ENCODE assay signal across 27 cellular contexts in the genomic region with DNA sequence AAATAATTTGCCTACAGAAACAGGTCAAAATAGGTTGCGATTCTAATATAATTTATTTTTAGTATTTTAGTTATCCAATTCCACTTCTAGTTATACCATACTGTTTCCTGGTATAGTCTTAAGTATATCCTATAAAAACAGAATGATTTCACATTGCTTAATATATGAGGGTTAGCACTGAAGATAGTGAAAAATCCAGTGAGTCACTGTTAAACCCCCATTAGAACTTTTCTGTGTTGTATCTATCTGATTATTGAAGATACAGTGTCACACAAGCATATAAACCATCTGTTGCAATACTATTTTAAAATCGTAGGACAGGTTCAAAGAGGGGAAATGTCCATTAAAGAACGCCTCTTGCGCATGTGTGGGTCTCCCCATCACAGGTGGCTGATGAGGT.
A peak's percentile ranks its signal among the peaks of the same experiment; 100 is the strongest.
DNase-seq lines count a peak whose midpoint lies in the region; ATAC-seq and TF ChIP-seq lines count a peak whose summit lies in the region.
"Had no signal": no experiment of that assay in that cellular context is flagged by ENCODE, and none has a peak within 500 bp of the region (broad histone marks: within the 10 kb centered on the region; RNA-seq: fewer than 3 reads in every experiment).

No MANE protein-coding gene starts in this region.

- TF ChIP-seq POLR2A in sigmoid colon (IDR thresholded peaks at IDR 0.05) = no peak

- H3K4me1 ChIP-seq in Caco-2 (peaks cover 100% of the 10 kb centered on the region), sigmoid colon (peaks cover 0 to 98% (median 87%) of the 10 kb centered on the region in 4 donors)

- peaks cover 97% of the 10 kb centered on the region for H3K36me3 Mint-ChIP-seq in Caco-2 (ENCODE audit: insufficient read depth, unreplicated experiment)
- 0 out of 2 replicates have a peak, but pooled peaks cover 3% of the 10 kb centered on the region for H3K36me3 Mint-ChIP-seq in WTC11
- H3K36me3 Mint-ChIP-seq in activated T-cell treated with anti-CD3 and anti-CD28 coated beads, Interleukin-2, amount 50 U/mL, for 72 hours (ENCODE audit: insufficient read depth in 2 of 2) = no peaks in the 10 kb centered on the region
- H3K36me3 Mint-ChIP-seq: activated naive CD4-positive, alpha-beta T cell treated with anti-CD3 and anti-CD28 coated beads, Interleukin-2, amount 10 ng/mL, durations not matched to agents 7 days and 5 days had no signal

- H3K9me3 Mint-ChIP-seq in Caco-2 (ENCODE audit: unreplicated experiment) (no peaks in the 10 kb centered on the region), WTC11 (no peaks in the 10 kb centered on the region)
- H3K9me3 Mint-ChIP-seq in activated T-cell treated with anti-CD3 and anti-CD28 coated beads, Interleukin-2, amount 50 U/mL, for 72 hours = no peaks in the 10 kb centered on the region
- H3K9me3 Mint-ChIP-seq: activated naive CD4-positive, alpha-beta T cell treated with anti-CD3 and anti-CD28 coated beads, Interleukin-2, amount 10 ng/mL, durations not matched to agents 7 days and 5 days; immature natural killer cell; nephron progenitor cell had no signal

- H3K27me3 ChIP-seq in Caco-2 (replicated peaks; ENCODE audit: control insufficient read depth, insufficient read depth, low read length) (no peaks in the 10 kb centered on the region), sigmoid colon (no peaks in the 10 kb centered on the region)
- H3K27me3 ChIP-seq: BLaER1, vagina had no signal

- no peaks in the 10 kb centered on the region for H3K27me3 Mint-ChIP-seq in Caco-2 (ENCODE audit: insufficient read depth, unreplicated experiment)
- no peaks in the 10 kb centered on the region for H3K27me3 Mint-ChIP-seq in WTC11 (ENCODE audit: low read depth)
- H3K27me3 Mint-ChIP-seq in activated T-cell treated with anti-CD3 and anti-CD28 coated beads, Interleukin-2, amount 50 U/mL, for 72 hours (ENCODE audit: low read depth) = no peaks in the 10 kb centered on the region
- H3K27me3 Mint-ChIP-seq: activated naive CD4-positive, alpha-beta T cell treated with anti-CD3 and anti-CD28 coated beads, Interleukin-2, amount 10 ng/mL, durations not matched to agents 7 days and 5 days had no signal

- H3K27ac Mint-ChIP-seq in Caco-2 (ENCODE audit: unreplicated experiment) (peak overlapping the region; percentile 91), WTC11 (peak overlapping the region; percentile 15; the same call in 1 of the 2 replicates)
- no peak overlapping the region for H3K27ac Mint-ChIP-seq in activated T-cell treated with anti-CD3 and anti-CD28 coated beads, Interleukin-2, amount 50 U/mL, for 72 hours
- H3K27ac Mint-ChIP-seq: activated CD8-positive, alpha-beta memory T cell treated with anti-CD3 and anti-CD28 coated beads, Interleukin-2, amount 10 ng/mL, durations not matched to agents 7 days and 5 days; activated naive CD4-positive, alpha-beta T cell treated with anti-CD3 and anti-CD28 coated beads, Interleukin-2, amount 10 ng/mL, durations not matched to agents 7 days and 5 days; immature natural killer cell; nephron progenitor cell had no signal

- H3K9me3 ChIP-seq in Caco-2 = no peaks in the 10 kb centered on the region
- H3K9me3 ChIP-seq in sigmoid colon = no peaks in the 10 kb centered on the region
- H3K9me3 ChIP-seq: HAP-1, vagina had no signal

- H3K36me3 ChIP-seq in Caco-2 (ENCODE audit: control insufficient read depth, insufficient read depth, low read length) (no peaks in the 10 kb centered on the region; the same call in 1 of the 2 replicates), sigmoid colon (no peaks in the 10 kb centered on the region)
- H3K36me3 ChIP-seq: HAP-1 had no signal

- no peak for DNase-seq in Caco-2
- DNase-seq in WTC11 (ENCODE audit: low spot score) = no peak
- DNase-seq in fibroblast of villous mesenchyme (ENCODE audit: low read depth) = peak; percentile 63
- DNase-seq in sigmoid colon = no peak
- DNase-seq in activated T-cell treated with anti-CD3 and anti-CD28 coated beads, Interleukin-2, amount 50 U/mL, for 72 hours = no peak
- no peak for DNase-seq in retina
- DNase-seq in NCI-H1694 treated with DMSO at 0.1 percent for 48 hours (lab: John Stamatoyannopoulos, UW) = no peak
- DNase-seq in NCI-H2107 treated with DMSO at 0.1 percent for 48 hours (lab: John Stamatoyannopoulos, UW; ENCODE audit: unreplicated experiment) = no peak
- DNase-seq: activated CD4-positive, alpha-beta T cell treated with anti-CD3 and anti-CD28 coated beads, Interleukin-2, amount 50 U/mL, for 1 hour; activated CD8-positive, alpha-beta memory T cell treated with anti-CD3 and anti-CD28 coated beads, Interleukin-2, amount 10 ng/mL, durations not matched to agents 7 days and 5 days; activated naive CD4-positive, alpha-beta T cell treated with anti-CD3 and anti-CD28 coated beads, Interleukin-2, amount 10 ng/mL, durations not matched to agents 7 days and 5 days; aorta; central memory CD4-positive, alpha-beta T cell; foreskin melanocyte; immature natural killer cell; NCI-H1105 treated with DMSO at 0.1 percent for 48 hours; NCI-H2081; NCI-H446; nephron progenitor cell; stimulated activated CD4-positive, alpha-beta T cell treated with anti-CD3 and anti-CD28 coated beads, Interleukin-1b, Interleukin-23, amount 100 ng/mL, for 48 hours; T1000 had no signal

- no peak for TF ChIP-seq EP300 in sigmoid colon (IDR thresholded peaks at IDR 0.05)

- no peak overlapping the region for H3K4me3 Mint-ChIP-seq in Caco-2 (ENCODE audit: unreplicated experiment)
- H3K4me3 Mint-ChIP-seq in WTC11 = no peak overlapping the region
- no peak overlapping the region for H3K4me3 Mint-ChIP-seq in activated T-cell treated with anti-CD3 and anti-CD28 coated beads, Interleukin-2, amount 50 U/mL, for 72 hours
- H3K4me3 Mint-ChIP-seq: activated CD8-positive, alpha-beta memory T cell treated with anti-CD3 and anti-CD28 coated beads, Interleukin-2, amount 10 ng/mL, durations not matched to agents 7 days and 5 days; activated naive CD4-positive, alpha-beta T cell treated with anti-CD3 and anti-CD28 coated beads, Interleukin-2, amount 10 ng/mL, durations not matched to agents 7 days and 5 days; immature natural killer cell; nephron progenitor cell had no signal

- H3K4me3 ChIP-seq in Caco-2 (ENCODE audit: low read depth, low read length) = no peak overlapping the region
- H3K4me3 ChIP-seq in fibroblast of villous mesenchyme (ENCODE audit: low read depth, low read length) = no peak overlapping the region
- no peak overlapping the region for H3K4me3 ChIP-seq in sigmoid colon
- H3K4me3 ChIP-seq: BLaER1, HAP-1, vagina had no signal

- TF ChIP-seq CTCF in Caco-2 (IDR thresholded peaks at IDR 0.05; ENCODE audit: insufficient read depth in 1 of 2, low read depth in 1 of 2, low read length in 1 of 2, severe bottlenecking in 1 of 2, unreplicated experiment in 1 of 2) (no peak), WTC11 (IDR thresholded peaks at IDR 0.05) (no peak), fibroblast of villous mesenchyme (IDR thresholded peaks at IDR 0.05; ENCODE audit: insufficient read depth, low read depth, low read length) (no peak), sigmoid colon (IDR thresholded peaks at IDR 0.05) (no peak)

- POLR2A ChIA-PET in Caco-2 (lab: Charles Lee) = interaction anchor here (0.6 kb wide), 1 partner anchor 292 kb away, joined by 3 read pairs; no protein-coding TSS in a partner anchor
- POLR2A ChIA-PET in WTC11 (lab: Charles Lee) = no interaction called here

- BruUV-seq in Caco-2 (replicated peaks; lab: Mats Ljungman, UMichigan) = no TSS peak

- peak overlapping the region in 3 of 4 donors; percentile 77 to 87 (median 80) for H3K27ac ChIP-seq in sigmoid colon
- H3K27ac ChIP-seq: BLaER1, parathyroid adenoma had no signal

- intact Hi-C loops in Caco-2 (cut with micrococcal nuclease; ENCODE audit: unreplicated experiment) (no loop called here), sigmoid colon (cut with DNase I) (loop anchor here (2.0 kb wide), 1 partner anchor 133 kb away; a partner anchor contains a TSS)

- ATAC-seq in WTC11 = no peak
- no peak for ATAC-seq in activated T-cell treated with anti-CD3 and anti-CD28 coated beads, Interleukin-2, amount 50 U/mL, for 72 hours (replicated peaks in 1 of 2)
- ATAC-seq: activated CD8-positive, alpha-beta memory T cell treated with anti-CD3 and anti-CD28 coated beads, Interleukin-2, amount 10 ng/mL, durations not matched to agents 7 days and 5 days; left lobe of liver; Right ventricle myocardium inferior had no signal

- CTCF ChIA-PET in Caco-2 (lab: Charles Lee) = interaction anchor here (1.3 kb wide), 1 partner anchor 12 kb away, joined by 3 read pairs; no protein-coding TSS in a partner anchor
- CTCF ChIA-PET in WTC11 (lab: Charles Lee) = no interaction called here

- H3K4me1 Mint-ChIP-seq in Caco-2 (ENCODE audit: low read depth, unreplicated experiment) (peaks cover 76% of the 10 kb centered on the region), WTC11 (peaks cover 28% of the 10 kb centered on the region)
- no peaks in the 10 kb centered on the region for H3K4me1 Mint-ChIP-seq in activated T-cell treated with anti-CD3 and anti-CD28 coated beads, Interleukin-2, amount 50 U/mL, for 72 hours (ENCODE audit: low read depth)
- H3K4me1 Mint-ChIP-seq: activated CD8-positive, alpha-beta memory T cell treated with anti-CD3 and anti-CD28 coated beads, Interleukin-2, amount 10 ng/mL, durations not matched to agents 7 days and 5 days; activated naive CD4-positive, alpha-beta T cell treated with anti-CD3 and anti-CD28 coated beads, Interleukin-2, amount 10 ng/mL, durations not matched to agents 7 days and 5 days; immature natural killer cell had no signal

- WGBS in sigmoid colon, 2 donors = 93% methylated on average over 4 of the region's 4 CpGs

TF ChIP-seq in WTC11, 78 proteins besides CTCF, POLR2A, EP300 and RAD21:
- TF ChIP-seq RORB (CRISPR knock-in tag; IDR thresholded peaks at IDR 0.05) = no peak
- TF ChIP-seq NFYB (CRISPR knock-in tag; conservative IDR thresholded peaks at IDR 0.05; ENCODE audit: low read depth) = no peak
- TF ChIP-seq ZNF263 (CRISPR knock-in tag; IDR thresholded peaks at IDR 0.05; ENCODE audit: low read depth) = no peak
- TF ChIP-seq GRHL2 (CRISPR knock-in tag; IDR thresholded peaks at IDR 0.05; ENCODE audit: insufficient replicate concordance, severe bottlenecking) = no peak
- TF ChIP-seq TEAD1 (CRISPR knock-in tag; IDR thresholded peaks at IDR 0.05) = no peak
- no peak for TF ChIP-seq FOXP1 (CRISPR knock-in tag; IDR thresholded peaks at IDR 0.05; ENCODE audit: borderline replicate concordance)
- no peak for TF ChIP-seq GTF2I (CRISPR knock-in tag; conservative IDR thresholded peaks at IDR 0.05)
- no peak for TF ChIP-seq ATF1 (CRISPR knock-in tag; IDR thresholded peaks at IDR 0.05)
- no peak for TF ChIP-seq ZNF121 (CRISPR knock-in tag; IDR thresholded peaks at IDR 0.05)
TF ChIP-seq in WTC11: peak in this region for 0.
